6 cellular contexts compared by ENCODE assay signal in genomic region chr20:49028177-49028576, GRCh38. TPM values are rescaled to one million over a fixed set of nuclear protein-coding genes. Genes with fewer than 3 reads are reported as not detected.
DNase-seq lines count a peak whose midpoint lies in the region; ATAC-seq, FAIRE-seq and TF ChIP-seq lines count a peak whose summit lies in the region.
"Not testable (repeated sequence)": the region's sequence is repeated elsewhere in the genome, so short reads cannot be mapped to it uniquely, and the experiment has no call there.

No MANE protein-coding gene starts in this region.

- H3K36me3 ChIP-seq in GM23248 (ENCODE audit: low read depth) = peaks cover 39% of the 10 kb centered on the region
- peaks cover 67% of the 10 kb centered on the region for H3K36me3 ChIP-seq in endodermal cell (ENCODE audit: control insufficient read depth, insufficient read depth, low read length)
- peaks cover 0 to 85% of the 10 kb centered on the region in 2 donors for H3K36me3 ChIP-seq in gastroesophageal sphincter
- peaks cover 52 to 75% of the 10 kb centered on the region in 2 experiments for H3K36me3 ChIP-seq in HepG2 (replicated peaks in 1 of 2; ENCODE audit: control insufficient read depth in 1 of 2, insufficient read depth in 2 of 2, low read length in 2 of 2)

- not testable (repeated sequence) for TF ChIP-seq CTCF in HFFc6 (IDR thresholded peaks at IDR 0.05); endodermal cell (conservative IDR thresholded peaks at IDR 0.05); gastroesophageal sphincter (IDR thresholded peaks at IDR 0.05); HepG2 (CRISPR knock-in tag; IDR thresholded peaks at IDR 0.05)

- peaks cover 26% of the 10 kb centered on the region for H3K36me3 Mint-ChIP-seq in HFFc6 (ENCODE audit: low read depth)
- not testable (repeated sequence) for H3K36me3 Mint-ChIP-seq in T-helper 17 cell (ENCODE audit: low read depth)
- peaks cover 56% of the 10 kb centered on the region for H3K36me3 Mint-ChIP-seq in endodermal cell (ENCODE audit: low read depth)

- not testable (repeated sequence) for BruUV-seq in HepG2 (replicated peaks; lab: Mats Ljungman, UMichigan)

- POLR2A ChIA-PET in HepG2 (lab: Yijun Ruan, JAX) = interaction anchor here (1.3 kb wide), 1 partner anchor 18 kb away, joined by 7 read pairs; the partner anchor contains the start of gene CSE1L

- ATAC-seq in T-helper 17 cell, gastroesophageal sphincter, HepG2: not testable (repeated sequence)

- not testable (repeated sequence) for H3K9me3 Mint-ChIP-seq in HFFc6, endodermal cell

- 95 to 100% methylated on average over 2 of the region's 2 CpGs for WGBS in GM23248 (ENCODE audit: low coverage in 1 of 2, low lambda C conversion rate in 2 of 2, missing lambda C conversion rate in 2 of 2), 2 experiments
- 60 to 98% methylated on average over 1 to 2 of the region's 2 CpGs for WGBS in endodermal cell (ENCODE audit: insufficient coverage in 1 of 2, insufficient read length in 1 of 2), 2 experiments
- 100% methylated on average over 1 of the region's 2 CpGs; no CpG with 5 or more reads in 1 of the 2 donors for WGBS in gastroesophageal sphincter (ENCODE audit: low coverage in 1 of 2), 2 donors
- 96% methylated on average over 2 of the region's 2 CpGs for WGBS in HepG2 (ENCODE audit: low lambda C conversion rate)

- TF ChIP-seq EP300 in gastroesophageal sphincter (IDR thresholded peaks at IDR 0.05); HepG2 (IDR thresholded peaks at IDR 0.05; ENCODE audit: low read depth in 2 of 2, low read length in 2 of 2); HepG2 (CRISPR knock-in tag; IDR thresholded peaks at IDR 0.05; ENCODE audit: borderline replicate concordance): not testable (repeated sequence)

- H3K27ac ChIP-seq in GM23248 (peak overlapping the region; percentile 65; the same call in 1 of the 2 replicates), gastroesophageal sphincter (peak overlapping the region in 3 of 4 donors; percentile 45 to 76 (median 68))
- not testable (repeated sequence) for H3K27ac ChIP-seq in endodermal cell (ENCODE audit: low read depth, low read length); HepG2 (ENCODE audit: extremely low read length, insufficient read depth, low read length)

- not testable (repeated sequence) for H3K27me3 ChIP-seq in GM23248 (replicated peaks; ENCODE audit: insufficient read depth); endodermal cell (ENCODE audit: control insufficient read depth, insufficient read depth, low read length, poor library complexity, severe bottlenecking); gastroesophageal sphincter; HepG2 (ENCODE audit: control insufficient read depth in 1 of 2, insufficient read depth in 2 of 2, low read length in 2 of 2)

- H3K9ac ChIP-seq in GM23248; endodermal cell (ENCODE audit: extremely low read depth, low read length, poor library complexity, severe bottlenecking); HepG2 (ENCODE audit: insufficient read depth, low read depth, low read length): not testable (repeated sequence)

- DNase-seq in GM23248; HFFc6; T-helper 17 cell; HepG2 (ENCODE audit: low spot score): not testable (repeated sequence)
- DNase-seq in endodermal cell = peak; percentile 5

- CTCF ChIA-PET in HepG2 (lab: Yijun Ruan, JAX; ENCODE audit: low intra/inter-chr PET ratio, low total read pairs) = not testable (repeated sequence)

- H3K4me2 ChIP-seq in GM23248 (ENCODE audit: unreplicated experiment); HepG2 (ENCODE audit: low read depth, low read length): not testable (repeated sequence)

- not testable (repeated sequence) for H3K4me3 ChIP-seq in GM23248; endodermal cell (ENCODE audit: low read length); gastroesophageal sphincter; HepG2 (replicated peaks in 1 of 3; ENCODE audit: insufficient read depth in 1 of 3, low read depth in 2 of 3, low read length in 3 of 3)

- not testable (repeated sequence) for H3K4me1 Mint-ChIP-seq in HFFc6 (ENCODE audit: low read depth); T-helper 17 cell; endodermal cell

- H3K4me3 Mint-ChIP-seq in HFFc6, T-helper 17 cell, endodermal cell: not testable (repeated sequence)

- H3K9me3 ChIP-seq in GM23248 (ENCODE audit: low read depth); T-helper 17 cell (ENCODE audit: control insufficient read depth, low read length, poor library complexity, severe bottlenecking); endodermal cell (ENCODE audit: control insufficient read depth, low read length); gastroesophageal sphincter; HepG2 (ENCODE audit: low read length): not testable (repeated sequence)

- not testable (repeated sequence) for TF ChIP-seq RAD21 in HepG2 (CRISPR knock-in tag; IDR thresholded peaks at IDR 0.05)

- not testable (repeated sequence) for FAIRE-seq in HepG2 (lab: Jason Lieb, UNC)

- H2AFZ ChIP-seq in GM23248; HepG2 (ENCODE audit: low read length): not testable (repeated sequence)

- in situ Hi-C loops in GM23248 (cut with MboI); HepG2 (cut with HindIII; ENCODE audit: extremely low pct_ligation_motif_present, low pct_unique_long_range_greater_than_20kb): not testable (repeated sequence)

- not testable (repeated sequence) for H3K9me2 ChIP-seq in GM23248 (ENCODE audit: insufficient read depth)

- intact Hi-C loops in HepG2 (cut with micrococcal nuclease; ENCODE audit: unreplicated experiment) = loop anchor here (2.0 kb wide), 1 partner anchor 25 kb away; no protein-coding TSS in a partner anchor

- H3F3A ChIP-seq in GM23248 (ENCODE audit: insufficient read depth) = peaks cover 24% of the 10 kb centered on the region

- H4K20me1 ChIP-seq in GM23248 (ENCODE audit: insufficient read depth); HepG2 (ENCODE audit: insufficient read depth, low read length): not testable (repeated sequence)

- H3K79me2 ChIP-seq in GM23248 (ENCODE audit: insufficient read depth); HepG2 (ENCODE audit: insufficient read depth, low read length): not testable (repeated sequence)

- not testable (repeated sequence) for H3K27me3 Mint-ChIP-seq in HFFc6 (ENCODE audit: insufficient read depth); T-helper 17 cell; endodermal cell (ENCODE audit: insufficient read depth)

- not testable (repeated sequence) for TF ChIP-seq POLR2A in gastroesophageal sphincter (IDR thresholded peaks at IDR 0.05); HepG2 (IDR thresholded peaks at IDR 0.05; ENCODE audit: insufficient read depth in 1 of 2, low read depth in 2 of 2, low read length in 2 of 2)

- H3K27ac Mint-ChIP-seq in HFFc6 (peak overlapping the region; percentile 63; the same call in 1 of the 2 replicates), T-helper 17 cell (peak overlapping the region; percentile 32)
- H3K27ac Mint-ChIP-seq in endodermal cell = not testable (repeated sequence)

- not testable (repeated sequence) for H3K4me1 ChIP-seq in GM23248 (ENCODE audit: insufficient read depth); endodermal cell (ENCODE audit: control insufficient read depth, insufficient read depth, low read length); HepG2 (ENCODE audit: insufficient read depth, low read length)
- H3K4me1 ChIP-seq in gastroesophageal sphincter = peaks cover 0 to 32% (median 0%) of the 10 kb centered on the region in 3 donors

RNA-seq across cellular contexts. Expression of gene CSE1L, which starts 17.9 kb away (rescaled TPM):
- 90.2 and 96.9 TPM in 2 replicates for total RNA-seq in GM23248 (2014; rRNA removed; shearing (Covaris generic))
- 75.2 and 77.5 TPM in 2 replicates for polyA plus RNA-seq in GM23248 (2016; fragmentation: Nextera tagmentation; extraction: Ambion mirVana)
- total RNA-seq in HFFc6 (2021; fragmentation: NEBNext Ultra II Directional; extraction: Animal tissue kit (Norgen Biotek cat#: 25700)) = 100 to 1,000 TPM in 4 of 6 experiments, 10 to 100 TPM in 2; 77.7 to 118 (median 106) TPM
- total RNA-seq in T-helper 17 cell = 10 to 100 TPM; 26.8 to 33.0 TPM
- 100 to 1,000 TPM; 161 to 180 TPM for total RNA-seq in endodermal cell
- polyA plus RNA-seq in endodermal cell (2013, experiment 1 of 2) = 186 TPM
- polyA plus RNA-seq in endodermal cell (2013, experiment 2 of 2) = 178 TPM
- total RNA-seq in gastroesophageal sphincter = 10 to 100 TPM; 35.8 to 55.6 (median 42.2) TPM
- total RNA-seq in HepG2 (2016; rRNA removed; fragmentation: Illumina TruSeq; extraction: Trizol) = 258 and 449 TPM in 2 replicates
- 62.9 and 72.5 TPM in 2 replicates for total RNA-seq in HepG2 (2016; cell fraction: cytosol; rRNA removed; fragmentation: Illumina TruSeq; extraction: Trizol; ENCODE audit: low read depth)
- 257 and 452 TPM in 2 replicates for total RNA-seq in HepG2 (2016; cell fraction: insoluble cytoplasmic fraction; rRNA removed; fragmentation: Illumina TruSeq; extraction: Trizol)
- 96.6 and 104 TPM in 2 replicates for total RNA-seq in HepG2 (2016; cell fraction: membrane; rRNA removed; fragmentation: Illumina TruSeq; extraction: Trizol)
- total RNA-seq in HepG2 (2016; cell fraction: nucleus; rRNA removed; fragmentation: Illumina TruSeq; extraction: Trizol) = 167 and 185 TPM in 2 replicates
- 37.1 and 56.9 TPM in 2 replicates for polyA plus RNA-seq in HepG2 (2011; rRNA removed)
- 22.6 and 30.5 TPM in 2 replicates for polyA plus RNA-seq in HepG2 (2011; cell fraction: cytosol; rRNA removed)
- polyA plus RNA-seq in HepG2 (2011; cell fraction: nucleus; rRNA removed) = 24.7 and 24.9 TPM in 2 replicates
- polyA plus RNA-seq in HepG2 (2012) = 53.3 and 83.9 TPM in 2 replicates
- polyA plus RNA-seq in HepG2 (2016; cell fraction: cytosol; fragmentation: Illumina TruSeq; extraction: Trizol; ENCODE audit: low read depth) = 18.3 and 22.0 TPM in 2 replicates
- polyA plus RNA-seq in HepG2 (2016; cell fraction: insoluble cytoplasmic fraction; fragmentation: Illumina TruSeq; extraction: Trizol; ENCODE audit: low read depth) = 363 and 386 TPM in 2 replicates
- polyA plus RNA-seq in HepG2 (2016; cell fraction: membrane; fragmentation: Illumina TruSeq; extraction: Trizol; ENCODE audit: low read depth) = 45.2 and 49.9 TPM in 2 replicates
- 162 and 172 TPM in 2 replicates for polyA plus RNA-seq in HepG2 (2016; cell fraction: nucleus; fragmentation: Illumina TruSeq; extraction: Trizol; ENCODE audit: insufficient read depth, low read depth)
- 33.8 and 112 TPM in 2 replicates for polyA minus RNA-seq in HepG2 (2011; rRNA and poly(A)+ RNA removed; ENCODE audit: low replicate concordance)
- 46.4 and 54.2 TPM in 2 replicates for polyA minus RNA-seq in HepG2 (2011; cell fraction: cytosol; rRNA and poly(A)+ RNA removed)
- 58.6 and 66.2 TPM in 2 replicates for polyA minus RNA-seq in HepG2 (2011; cell fraction: nucleus; rRNA and poly(A)+ RNA removed)
